Comparison of ENCODE assay signal across 8 cellular contexts in genomic region chr3:169945313-169945712, GRCh38. TPM values are rescaled to one million over a fixed set of nuclear protein-coding genes. Genes with fewer than 3 reads are reported as not detected.
A peak's percentile ranks its signal among the peaks of the same experiment; 100 is the strongest.
DNase-seq lines count a peak whose midpoint lies in the region; ATAC-seq and TF ChIP-seq lines count a peak whose summit lies in the region.

No MANE protein-coding gene starts in this region.

- H3K4me3 Mint-ChIP-seq in T-helper 17 cell, result no peak overlapping the region
- no peak overlapping the region for H3K4me3 Mint-ChIP-seq in MCF 10A (ENCODE audit: unreplicated experiment)

- BruUV-seq in A673 (replicated peaks; lab: Mats Ljungman, UMichigan), result no TSS peak
- no TSS peak for BruUV-seq in MCF 10A (replicated peaks; lab: Mats Ljungman, UMichigan)

- CTCF ChIA-PET in A673 (lab: Charles Lee) (no interaction called here), MCF 10A (lab: Yijun Ruan, JAX) (no interaction called here)

- no peak for TF ChIP-seq CTCF in A673 (conservative IDR thresholded peaks at IDR 0.05; ENCODE audit: low read depth, low read length)
- no peak for TF ChIP-seq CTCF in MCF 10A (IDR thresholded peaks at IDR 0.05; ENCODE audit: unreplicated experiment)

- H3K4me1 Mint-ChIP-seq in T-helper 17 cell (peaks cover 5% of the 10 kb centered on the region), MCF 10A (ENCODE audit: insufficient read depth, unreplicated experiment) (no peaks in the 10 kb centered on the region)

- H3K36me3 Mint-ChIP-seq in T-helper 17 cell (ENCODE audit: low read depth), result no peaks in the 10 kb centered on the region
- H3K36me3 Mint-ChIP-seq in MCF 10A (ENCODE audit: insufficient read depth, unreplicated experiment), result no peaks in the 10 kb centered on the region

- in situ Hi-C loops in GM18951 (cut with MboI; ENCODE audit: low sequenced_read_pairs, unreplicated experiment), result no loop called here

- TF ChIP-seq POLR2A in GM18951 (IDR thresholded peaks at IDR 0.05; ENCODE audit: extremely low read depth, insufficient read depth, insufficient read length), result peak; percentile 55

- H3K9me3 ChIP-seq in A673 (ENCODE audit: low read depth, low read length, poor library complexity, severe bottlenecking) (no peaks in the 10 kb centered on the region), T-helper 17 cell (ENCODE audit: control insufficient read depth, low read length, poor library complexity, severe bottlenecking) (no peaks in the 10 kb centered on the region)

- no peak overlapping the region for H3K27ac ChIP-seq in A673 (ENCODE audit: low read depth, low read length, poor library complexity, severe bottlenecking)

- H3K27ac Mint-ChIP-seq in T-helper 17 cell, result peak overlapping the region; percentile 19
- H3K27ac Mint-ChIP-seq in MCF 10A (ENCODE audit: low read depth, unreplicated experiment), result no peak overlapping the region

- peak; percentile 71 for ATAC-seq in HG03060 (IDR thresholded peaks at IDR 0.05; ENCODE audit: low read depth, unreplicated experiment)
- ATAC-seq in T-helper 17 cell, result peak; percentile 85

- intact Hi-C loops in A673 (cut with micrococcal nuclease; ENCODE audit: unreplicated experiment), result no loop called here
- intact Hi-C loops in MCF 10A (cut with micrococcal nuclease), result no loop called here

- no peaks in the 10 kb centered on the region for H3K9me3 Mint-ChIP-seq in MCF 10A (ENCODE audit: unreplicated experiment)

- H3K27me3 Mint-ChIP-seq in T-helper 17 cell, result peaks cover 22% of the 10 kb centered on the region
- H3K27me3 Mint-ChIP-seq in MCF 10A (ENCODE audit: insufficient read depth, unreplicated experiment), result no peaks in the 10 kb centered on the region

- H3K4me3 ChIP-seq in A673 (ENCODE audit: low read depth, low read length, poor library complexity, severe bottlenecking), result no peak overlapping the region

- H3K36me3 ChIP-seq in A673 (ENCODE audit: insufficient read depth, low read length, poor library complexity, severe bottlenecking), result no peaks in the 10 kb centered on the region

- H3K4me1 ChIP-seq in A673 (ENCODE audit: insufficient read depth, low read length, poor library complexity, severe bottlenecking), result no peaks in the 10 kb centered on the region

- POLR2A ChIA-PET in A673 (lab: Charles Lee; ENCODE audit: low non-redundant PET), result no interaction called here
- POLR2A ChIA-PET in MCF 10A (lab: Yijun Ruan, JAX), result no interaction called here

- no peaks in the 10 kb centered on the region for H3K27me3 ChIP-seq in A673 (replicated peaks; ENCODE audit: insufficient read depth, low read depth, low read length, poor library complexity)

- DNase-seq in A673 (ENCODE audit: low spot score) (peak; percentile 36), T-helper 17 cell (no peak), left kidney (ENCODE audit: low read depth, low spot score) (peak; percentile 30), MCF 10A (ENCODE audit: unreplicated experiment) (no peak), NCI-H2171 treated with DMSO at 0.1 percent for 48 hours (lab: John Stamatoyannopoulos, UW) (no peak), GM03348 (ENCODE audit: low spot score) (no peak)

RNA-seq across cellular contexts. Expression of gene SEC62, which starts 21.3 kb away (rescaled TPM):
- 80.9 and 83.9 TPM in 2 replicates for total RNA-seq in A673 (2021)
- total RNA-seq in T-helper 17 cell, result 10 to 100 TPM; 85.7 to 87.4 TPM
- 58.5 and 62.1 TPM in 2 replicates for total RNA-seq in MCF 10A (2022)

RNA-seq across cellular contexts. Expression of gene SAMD7, which starts 33.9 kb away (rescaled TPM):
- total RNA-seq in A673 (2021), result not detected in 2 replicates
- total RNA-seq in T-helper 17 cell, result not detected
- not detected in 2 replicates for total RNA-seq in MCF 10A (2022)

Comparison
In these comparisons a context has a peak if more than half of its experiments do, and no peak if none do; other contexts are left out.
1. DNase-seq: peak in A673 (single experiment) and left kidney (single experiment); none in T-helper 17 cell (0 of 3), MCF 10A (single experiment), NCI-H2171 treated with DMSO at 0.1 percent for 48 hours (single experiment) and GM03348 (single experiment).